In the genomic region with DNA sequence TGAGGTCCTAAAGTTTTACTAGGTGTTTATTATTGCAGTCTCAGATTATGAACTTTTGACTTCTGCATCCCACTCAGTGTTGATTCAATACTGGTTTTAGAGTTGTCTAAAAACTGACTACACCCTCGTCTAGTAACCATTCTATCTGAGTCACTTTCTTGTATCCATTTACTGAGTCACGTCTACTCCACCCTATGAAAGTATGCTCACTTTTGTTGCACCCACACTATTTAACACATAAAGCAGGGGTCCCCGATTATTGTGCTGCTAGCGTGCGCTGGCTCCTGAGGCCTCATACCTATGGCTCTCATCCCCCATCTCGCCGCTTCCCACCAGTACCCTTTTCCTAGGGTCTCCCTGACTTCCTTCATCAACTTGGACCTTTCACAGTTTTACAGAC, we compare ENCODE assay signal across 12 cellular contexts. TPM values are rescaled to one million over a fixed set of nuclear protein-coding genes. Genes with fewer than 3 reads are reported as not detected.
A peak's percentile ranks its signal among the peaks of the same experiment; 100 is the strongest.
DNase-seq lines count a peak whose midpoint lies in the region; ATAC-seq, FAIRE-seq and TF ChIP-seq lines count a peak whose summit lies in the region.
"Had no signal": no experiment of that assay in that cellular context is flagged by ENCODE, and none has a peak within 500 bp of the region (broad histone marks: within the 10 kb centered on the region; RNA-seq: fewer than 3 reads in every experiment).

No MANE protein-coding gene starts in this region.

- peaks cover 23% of the 10 kb centered on the region for H3K9me3 Mint-ChIP-seq in activated T-cell treated with anti-CD3 and anti-CD28 coated beads, Interleukin-2, amount 50 U/mL, for 4 hours

- intact Hi-C loops in Right ventricle myocardium superior (cut with DNase I) = no loop called here

- H3K27me3 Mint-ChIP-seq in activated T-cell treated with anti-CD3 and anti-CD28 coated beads, Interleukin-2, amount 50 U/mL, for 4 hours (ENCODE audit: low read depth) = no peaks in the 10 kb centered on the region

- DNase-seq in AG08395 (ENCODE audit: low spot score) (peak; percentile 76), HCEC 1CT (peak; percentile 86), fibroblast of villous mesenchyme (ENCODE audit: low read depth) (peak; percentile 21), epidermal melanocyte (ENCODE audit: insufficient read length, low spot score) (no peak), GM12892 (ENCODE audit: insufficient read length) (no peak), Right ventricle myocardium superior (no peak)
- DNase-seq in activated T-cell treated with anti-CD3 and anti-CD28 coated beads, Interleukin-2, amount 50 U/mL, for 4 hours = no peak
- DNase-seq: NCI-H1694, small intestine, uterus had no signal

- TF ChIP-seq POLR2A in GM12892 (IDR thresholded peaks at IDR 0.05; ENCODE audit: low read depth, low read length) = no peak

- H3K36me3 Mint-ChIP-seq in activated T-cell treated with anti-CD3 and anti-CD28 coated beads, Interleukin-2, amount 50 U/mL, for 4 hours (ENCODE audit: insufficient read depth) = peaks cover 49% of the 10 kb centered on the region

- TF ChIP-seq CTCF in fibroblast of villous mesenchyme (IDR thresholded peaks at IDR 0.05; ENCODE audit: insufficient read depth, low read depth, low read length) = no peak

- H3K4me1 Mint-ChIP-seq in activated T-cell treated with anti-CD3 and anti-CD28 coated beads, Interleukin-2, amount 50 U/mL, for 4 hours (ENCODE audit: low read depth) = peaks cover 68% of the 10 kb centered on the region

- ATAC-seq in activated T-cell treated with anti-CD3 and anti-CD28 coated beads, Interleukin-2, amount 50 U/mL, for 4 hours = peak; percentile 90 to 95
- ATAC-seq in HG03039 (IDR thresholded peaks at IDR 0.05; ENCODE audit: unreplicated experiment) (no peak), Right ventricle myocardium superior (ENCODE audit: poor library complexity) (no peak)

- H3K4me3 Mint-ChIP-seq in activated T-cell treated with anti-CD3 and anti-CD28 coated beads, Interleukin-2, amount 50 U/mL, for 4 hours = peak overlapping the region; percentile 84

- H3K4me3 ChIP-seq in fibroblast of villous mesenchyme (ENCODE audit: low read depth, low read length) = peak overlapping the region; percentile 5
- H3K4me3 ChIP-seq: uterus had no signal

- FAIRE-seq in GM12892 (lab: Jason Lieb, UNC) = no peak
- FAIRE-seq: G401.6, small intestine had no signal

RNA-seq across cellular contexts. Expression of a gene that starts 2.0 kb away (rescaled TPM):
- total RNA-seq in activated T-cell treated with anti-CD3 and anti-CD28 coated beads, Interleukin-2, amount 50 U/mL, for 4 hours = 1 to 10 TPM; 1.8 to 2.5 (median 2.1) TPM
- total RNA-seq in fibroblast of villous mesenchyme (15.8 and 21.2 TPM in 2 replicates), Right ventricle myocardium superior (2.7 TPM)
- polyA plus RNA-seq in GM12892 (2012; ENCODE audit: missing spikeins) = 8.4 TPM

RNA-seq across cellular contexts. Expression of a gene that starts 32.4 kb away (rescaled TPM):
- total RNA-seq in activated T-cell treated with anti-CD3 and anti-CD28 coated beads, Interleukin-2, amount 50 U/mL, for 4 hours = 1 to 10 TPM; 3.3 to 8.1 (median 4.1) TPM
- 18.0 and 40.6 TPM in 2 replicates for total RNA-seq in fibroblast of villous mesenchyme
- 18.4 TPM for polyA plus RNA-seq in GM12892 (2012; ENCODE audit: missing spikeins)
- total RNA-seq in Right ventricle myocardium superior = 3.7 TPM

Comparison
In these comparisons a context has a peak if more than half of its experiments do, and no peak if none do; other contexts are left out.
1. DNase-seq: peak in AG08395 (single experiment), HCEC 1CT (single experiment) and fibroblast of villous mesenchyme (single experiment); none in activated T-cell treated with anti-CD3 and anti-CD28 coated beads, Interleukin-2, amount 50 U/mL, for 4 hours (single experiment), epidermal melanocyte (single experiment), GM12892 (single experiment) and Right ventricle myocardium superior (single experiment).
2. ATAC-seq: peak in activated T-cell treated with anti-CD3 and anti-CD28 coated beads, Interleukin-2, amount 50 U/mL, for 4 hours (2 of 2); none in HG03039 (single experiment) and Right ventricle myocardium superior (single experiment).